ENCODE assay signal across 10 cellular contexts in the genomic region with DNA sequence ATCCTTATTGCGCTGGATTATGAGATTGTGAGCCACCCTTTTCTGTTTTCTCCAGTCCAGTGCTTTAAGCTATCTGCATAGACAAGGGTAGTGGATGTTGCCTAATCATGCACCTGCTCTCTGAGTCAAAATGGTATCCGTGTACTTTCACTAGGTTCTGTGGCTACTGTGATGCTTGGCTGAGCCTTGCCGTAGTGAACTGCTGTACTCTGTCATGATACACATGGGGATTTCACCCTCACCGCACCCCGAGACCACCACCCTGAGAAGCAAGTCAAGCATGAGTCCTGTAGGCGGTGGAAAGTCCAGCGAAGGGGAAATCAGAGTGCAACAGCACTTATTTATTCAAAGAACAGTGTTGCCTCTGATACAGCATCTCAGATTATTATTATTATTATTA. TPM values are rescaled to one million over a fixed set of nuclear protein-coding genes. Genes with fewer than 3 reads are reported as not detected.
A peak's percentile ranks its signal among the peaks of the same experiment; 100 is the strongest.
DNase-seq lines count a peak whose midpoint lies in the region; ATAC-seq and TF ChIP-seq lines count a peak whose summit lies in the region.
"Had no signal": no experiment of that assay in that cellular context is flagged by ENCODE, and none has a peak within 500 bp of the region (broad histone marks: within the 10 kb centered on the region; RNA-seq: fewer than 3 reads in every experiment).

No MANE protein-coding gene starts in this region.

- H3K27me3 ChIP-seq in sigmoid colon: no peaks in the 10 kb centered on the region

- H3K27ac Mint-ChIP-seq in naive thymus-derived CD8-positive, alpha-beta T cell: peak overlapping the region in 7 of 10 donors; percentile 49 to 88 (median 73)

- peaks cover 12 to 44% (median 32%) of the 10 kb centered on the region in 3 donors for H3K36me3 Mint-ChIP-seq in naive thymus-derived CD8-positive, alpha-beta T cell

- POLR2A ChIA-PET in naive thymus-derived CD8-positive, alpha-beta T cell (lab: Charles Lee): interaction anchor here (1.2 kb wide), 1 partner anchor 13 kb away, joined by 5 read pairs; no protein-coding TSS in a partner anchor

- no peak overlapping the region for H3K4me3 ChIP-seq in sigmoid colon

- intact Hi-C loops in sigmoid colon (cut with DNase I): no loop called here

- no peaks in the 10 kb centered on the region for H3K9me3 ChIP-seq in sigmoid colon

- H3K4me1 ChIP-seq in sigmoid colon: no peaks in the 10 kb centered on the region

- no peak for DNase-seq in activated CD4-positive, CD25-positive, alpha-beta regulatory T cell treated with anti-CD3 and anti-CD28 coated beads, Interleukin-2, amount 50 U/mL, for 72 hours
- peak in 2 of 10 donors; percentile 39 to 72 for DNase-seq in naive thymus-derived CD8-positive, alpha-beta T cell
- DNase-seq in sigmoid colon (no peak), NCI-H510A treated with DMSO at 0.1 percent for 48 hours (lab: John Stamatoyannopoulos, UW) (no peak), hepatic stellate cell (ENCODE audit: low spot score) (no peak)
- DNase-seq: activated gamma-delta T cell treated with Interleukin-2 at 50 U/mL for 16 hours, right cardiac atrium had no signal

- TF ChIP-seq POLR2A in sigmoid colon (IDR thresholded peaks at IDR 0.05): no peak

- H3K4me1 Mint-ChIP-seq in naive thymus-derived CD8-positive, alpha-beta T cell: peaks cover 30 to 53% (median 45%) of the 10 kb centered on the region in 4 donors

- no peak for TF ChIP-seq CTCF in sigmoid colon (IDR thresholded peaks at IDR 0.05)

- ATAC-seq in activated CD4-positive, CD25-positive, alpha-beta regulatory T cell treated with anti-CD3 and anti-CD28 coated beads, Interleukin-2, amount 50 U/mL, for 24 hours: peak; percentile 95 to 96
- peak; percentile 100 for ATAC-seq in GM21576 (IDR thresholded peaks at IDR 0.05; ENCODE audit: unreplicated experiment)
- peak; percentile 100 for ATAC-seq in HG03469 (IDR thresholded peaks at IDR 0.05; ENCODE audit: unreplicated experiment)
- ATAC-seq in naive thymus-derived CD8-positive, alpha-beta T cell: peak in 1 of 2 donors; percentile 82
- ATAC-seq: right cardiac atrium had no signal

- no peaks in the 10 kb centered on the region for H3K36me3 ChIP-seq in sigmoid colon

- peak overlapping the region in 1 of 10 donors; percentile 5 for H3K4me3 Mint-ChIP-seq in naive thymus-derived CD8-positive, alpha-beta T cell

- no peaks in the 10 kb centered on the region for H3K9me3 Mint-ChIP-seq in naive thymus-derived CD8-positive, alpha-beta T cell

- no peak overlapping the region for H3K27ac ChIP-seq in sigmoid colon

- TF ChIP-seq EP300 in sigmoid colon (IDR thresholded peaks at IDR 0.05): no peak

- WGBS in sigmoid colon, 2 donors: 80 to 90% methylated on average over 7 of the region's 7 CpGs

- no peaks in the 10 kb centered on the region for H3K27me3 Mint-ChIP-seq in naive thymus-derived CD8-positive, alpha-beta T cell

RNA-seq across cellular contexts. Expression of a gene that starts 55.0 kb away (rescaled TPM):
- 100 to 1,000 TPM; 124 TPM for total RNA-seq in naive thymus-derived CD8-positive, alpha-beta T cell
- 100 to 1,000 TPM in 1 of 3 donors, 10 to 100 TPM in 2; 76.5 to 104 (median 95.4) TPM for polyA plus RNA-seq in naive thymus-derived CD8-positive, alpha-beta T cell
- 1 to 10 TPM; 2.6 to 6.4 (median 5.7) TPM for total RNA-seq in sigmoid colon
- 10 to 100 TPM in 1 of 3 donors, 1 to 10 TPM in 2; 2.8 to 18.1 (median 7.2) TPM for polyA plus RNA-seq in sigmoid colon

Comparison
In these comparisons a context has a peak if more than half of its experiments do, and no peak if none do; other contexts are left out.
1. RNA of a gene that starts 55.0 kb away (total RNA-seq): 124 TPM in naive thymus-derived CD8-positive, alpha-beta T cell; 2.6 to 6.4 TPM in sigmoid colon; every median in the first group is over 10 times any median in the second.